Comparison of ENCODE assay signal across 22 cellular contexts in genomic region chr6:34973547-34974248, GRCh38.
A peak's percentile ranks its signal among the peaks of the same experiment; 100 is the strongest.
DNase-seq lines count a peak whose midpoint lies in the region; ATAC-seq, FAIRE-seq and TF ChIP-seq lines count a peak whose summit lies in the region.
"Had no signal": no experiment of that assay in that cellular context is flagged by ENCODE, and none has a peak within 500 bp of the region (broad histone marks: within the 10 kb centered on the region; RNA-seq: fewer than 3 reads in every experiment).

No MANE protein-coding gene starts in this region.

- H3K4me3 ChIP-seq in left ventricle myocardium inferior (no peak overlapping the region), right cardiac atrium (ENCODE audit: low read length) (no peak overlapping the region), NB4 (ENCODE audit: low read depth, low read length) (no peak overlapping the region), endothelial cell of umbilical vein (replicated peaks in 1 of 3; ENCODE audit: insufficient read depth in 1 of 3, low read depth in 1 of 3, low read length in 3 of 3) (no peak overlapping the region), foreskin fibroblast (ENCODE audit: low read depth in 1 of 2, low read length in 2 of 2) (no peak overlapping the region)
- H3K4me3 ChIP-seq: BLaER1 treated with 17β-estradiol and CSF1 and Interleukin-3, amounts not matched to agents 10 nM and 100 nM; esophagus muscularis mucosa; psoas muscle had no signal

- H3K27me3 Mint-ChIP-seq in activated naive CD8-positive, alpha-beta T cell treated with anti-CD3 and anti-CD28 coated beads for 36 hours: no peaks in the 10 kb centered on the region
- H3K27me3 Mint-ChIP-seq: activated naive CD4-positive, alpha-beta T cell treated with anti-CD3 and anti-CD28 coated beads, Interleukin-2, amount 50 U/mL, for 24 hours; stimulated activated naive CD8-positive, alpha-beta T cell treated with anti-CD3 and anti-CD28 coated beads, Interleukin-15, Interleukin-2, amounts not matched to agents 100 ng/mL and 50 ng/mL, for 24 hours had no signal

- CTCF ChIA-PET in endothelial cell of umbilical vein (lab: Charles Lee): interaction anchor here (0.9 to 3.0 kb wide), 9 partner anchors 13 to 514 kb away, joined by 3 to 18 read pairs (median 3); partner anchors contain the start of gene TAF11

- peaks cover 5% of the 10 kb centered on the region for H3K36me3 Mint-ChIP-seq in activated naive CD8-positive, alpha-beta T cell treated with anti-CD3 and anti-CD28 coated beads for 36 hours

- no peaks in the 10 kb centered on the region for H3K27me3 ChIP-seq in left ventricle myocardium inferior (ENCODE audit: low read depth)
- H3K27me3 ChIP-seq in right cardiac atrium (ENCODE audit: control insufficient read depth, insufficient read depth): no peaks in the 10 kb centered on the region
- no peaks in the 10 kb centered on the region for H3K27me3 ChIP-seq in endothelial cell of umbilical vein (ENCODE audit: control insufficient read depth in 2 of 2, insufficient read depth in 2 of 2, low read length in 2 of 2)
- H3K27me3 ChIP-seq: BLaER1 treated with 17β-estradiol and CSF1 and Interleukin-3, amounts not matched to agents 10 nM and 100 nM; esophagus muscularis mucosa had no signal

- H3K27ac Mint-ChIP-seq in activated naive CD8-positive, alpha-beta T cell treated with anti-CD3 and anti-CD28 coated beads for 36 hours: no peak overlapping the region
- H3K27ac Mint-ChIP-seq: activated naive CD4-positive, alpha-beta T cell treated with anti-CD3 and anti-CD28 coated beads, Interleukin-2, amount 50 U/mL, for 24 hours; stimulated activated naive CD8-positive, alpha-beta T cell treated with anti-CD3 and anti-CD28 coated beads, Interleukin-15, Interleukin-2, amounts not matched to agents 100 ng/mL and 50 ng/mL, for 24 hours; T-helper 2 cell treated with Interferon-gamma antibody and Interleukin-4, amounts not matched to agents 5 μg/mL and 100 μg/mL, for 36 hours had no signal

- H2AFZ ChIP-seq in endothelial cell of umbilical vein (ENCODE audit: low read depth, low read length): no peak overlapping the region

- TF ChIP-seq POLR2A in NB4 (IDR thresholded peaks at IDR 0.05; ENCODE audit: extremely low read depth, insufficient read length) (no peak), endothelial cell of umbilical vein (IDR thresholded peaks at IDR 0.05; ENCODE audit: low read depth, low read length) (no peak)

- H3K9ac ChIP-seq in endothelial cell of umbilical vein (replicated peaks; ENCODE audit: extremely low read depth, insufficient read depth, low read length): no peak overlapping the region
- H3K9ac ChIP-seq: BLaER1 treated with 17β-estradiol and CSF1 and Interleukin-3, amounts not matched to agents 10 nM and 100 nM had no signal

- H3K9me3 ChIP-seq in left ventricle myocardium inferior (replicated peaks) (no peaks in the 10 kb centered on the region), right cardiac atrium (ENCODE audit: control insufficient read depth, low read length) (no peaks in the 10 kb centered on the region), endothelial cell of umbilical vein (replicated peaks; ENCODE audit: control insufficient read depth, insufficient read depth, low read length) (no peaks in the 10 kb centered on the region)
- H3K9me3 ChIP-seq: BLaER1 treated with 17β-estradiol and CSF1 and Interleukin-3, amounts not matched to agents 10 nM and 100 nM; esophagus muscularis mucosa; psoas muscle had no signal

- WGBS in right cardiac atrium: no CpG with 5 or more reads among the region's 2 CpGs

- H3K36me3 ChIP-seq in left ventricle myocardium inferior: peaks cover 24% of the 10 kb centered on the region
- no peaks in the 10 kb centered on the region for H3K36me3 ChIP-seq in endothelial cell of umbilical vein (ENCODE audit: control insufficient read depth in 2 of 2, extremely low read depth in 1 of 2, insufficient read depth in 2 of 2, low read length in 2 of 2)

- H3K9me3 Mint-ChIP-seq in activated naive CD8-positive, alpha-beta T cell treated with anti-CD3 and anti-CD28 coated beads for 36 hours: no peaks in the 10 kb centered on the region
- H3K9me3 Mint-ChIP-seq: activated naive CD4-positive, alpha-beta T cell treated with anti-CD3 and anti-CD28 coated beads, Interleukin-2, amount 50 U/mL, for 24 hours; stimulated activated naive CD8-positive, alpha-beta T cell treated with anti-CD3 and anti-CD28 coated beads, Interleukin-15, Interleukin-2, amounts not matched to agents 100 ng/mL and 50 ng/mL, for 24 hours; T-helper 2 cell treated with Interferon-gamma antibody and Interleukin-4, amounts not matched to agents 5 μg/mL and 100 μg/mL, for 36 hours had no signal

- H3K4me1 Mint-ChIP-seq in activated naive CD8-positive, alpha-beta T cell treated with anti-CD3 and anti-CD28 coated beads for 36 hours: no peaks in the 10 kb centered on the region
- H3K4me1 Mint-ChIP-seq: activated naive CD4-positive, alpha-beta T cell treated with anti-CD3 and anti-CD28 coated beads, Interleukin-2, amount 50 U/mL, for 24 hours had no signal

- no peaks in the 10 kb centered on the region for H4K20me1 ChIP-seq in endothelial cell of umbilical vein (replicated peaks; ENCODE audit: control insufficient read depth, extremely low read depth, insufficient read depth, low read length)
- H4K20me1 ChIP-seq: BLaER1 treated with 17β-estradiol and CSF1 and Interleukin-3, amounts not matched to agents 10 nM and 100 nM had no signal

- H3K4me3 Mint-ChIP-seq in activated naive CD8-positive, alpha-beta T cell treated with anti-CD3 and anti-CD28 coated beads for 36 hours: no peak overlapping the region
- H3K4me3 Mint-ChIP-seq: activated naive CD4-positive, alpha-beta T cell treated with anti-CD3 and anti-CD28 coated beads, Interleukin-2, amount 50 U/mL, for 24 hours; stimulated activated naive CD8-positive, alpha-beta T cell treated with anti-CD3 and anti-CD28 coated beads, Interleukin-15, Interleukin-2, amounts not matched to agents 100 ng/mL and 50 ng/mL, for 24 hours; T-helper 2 cell treated with Interferon-gamma antibody and Interleukin-4, amounts not matched to agents 5 μg/mL and 100 μg/mL, for 36 hours had no signal

- H3K4me2 ChIP-seq in endothelial cell of umbilical vein (ENCODE audit: insufficient read depth, low read length): no peak overlapping the region
- H3K4me2 ChIP-seq: BLaER1 treated with 17β-estradiol and CSF1 and Interleukin-3, amounts not matched to agents 10 nM and 100 nM had no signal

- DNase-seq in left ventricle myocardium inferior (no peak), right cardiac atrium (no peak), NB4 (ENCODE audit: low read depth) (peak; percentile 29), endothelial cell of umbilical vein (ENCODE audit: low read depth, low spot score) (no peak), foreskin fibroblast (no peak), UCSD-AML1 (lab: John Stamatoyannopoulos, UW; ENCODE audit: unreplicated experiment) (no peak), NCI-H345 (lab: John Stamatoyannopoulos, UW) (no peak)
- no peak for DNase-seq in activated naive CD8-positive, alpha-beta T cell treated with anti-CD3 and anti-CD28 coated beads for 36 hours
- DNase-seq: activated CD8-positive, alpha-beta memory T cell treated with anti-CD3 and anti-CD28 coated beads for 24 hours; cerebellar nuclear complex; GDM1; midbrain; NCI-H1048; NCI-H226; psoas muscle; stimulated activated CD4-positive, alpha-beta T cell treated with anti-CD3 and anti-CD28 coated beads, Interleukin-4, amount 100 ng/mL, for 4 hours had no signal

- POLR2A ChIA-PET in endothelial cell of umbilical vein (lab: Charles Lee): no interaction called here

- H3K4me1 ChIP-seq in left ventricle myocardium inferior (peaks cover 7% of the 10 kb centered on the region), right cardiac atrium (ENCODE audit: control insufficient read depth, insufficient read depth, low read length) (no peaks in the 10 kb centered on the region), endothelial cell of umbilical vein (ENCODE audit: control insufficient read depth, extremely low read depth, insufficient read depth, low read length) (no peaks in the 10 kb centered on the region)
- H3K4me1 ChIP-seq: esophagus muscularis mucosa, psoas muscle had no signal

- no peaks in the 10 kb centered on the region for H3K79me2 ChIP-seq in endothelial cell of umbilical vein (ENCODE audit: control insufficient read depth, insufficient read depth, low read length)

- intact Hi-C loops in left ventricle myocardium inferior (cut with micrococcal nuclease): no loop called here
- intact Hi-C loops in right cardiac atrium (cut with DNase I): no loop called here
- intact Hi-C loops in endothelial cell of umbilical vein (cut with micrococcal nuclease): no loop called here

- peak; percentile 24 for FAIRE-seq in endothelial cell of umbilical vein (lab: Jason Lieb, UNC)

- TF ChIP-seq CTCF in left ventricle myocardium inferior (IDR thresholded peaks at IDR 0.05; ENCODE audit: borderline replicate concordance) (peak; percentile 47), NB4 (IDR thresholded peaks at IDR 0.05; ENCODE audit: low read depth, low read length) (peak; percentile 28), endothelial cell of umbilical vein (IDR thresholded peaks at IDR 0.05; ENCODE audit: extremely low read depth in 1 of 2, insufficient read depth in 1 of 2, low read depth in 1 of 2, low read length in 2 of 2) (peak; percentile 4 to 41), foreskin fibroblast (IDR thresholded peaks at IDR 0.05; ENCODE audit: low read depth, low read length) (no peak)

- H3K27ac ChIP-seq in left ventricle myocardium inferior (replicated peaks) (no peak overlapping the region), right cardiac atrium (ENCODE audit: low read length) (no peak overlapping the region), endothelial cell of umbilical vein (ENCODE audit: insufficient read depth, low read depth, low read length) (no peak overlapping the region)
- H3K27ac ChIP-seq: BLaER1 treated with 17β-estradiol and CSF1 and Interleukin-3, amounts not matched to agents 10 nM and 100 nM; esophagus muscularis mucosa; HL-60; psoas muscle had no signal

- no TSS peak for BruUV-seq in endothelial cell of umbilical vein (replicated peaks; lab: Mats Ljungman, UMichigan)

- ATAC-seq in right cardiac atrium: no peak
- ATAC-seq: psoas muscle had no signal

- dilution Hi-C loops in endothelial cell of umbilical vein (cut with MboI; ENCODE audit: extremely low pct_ligation_motif_present, low sequenced_read_pairs): no loop called here

- no peaks in the 10 kb centered on the region for H3K9me1 ChIP-seq in endothelial cell of umbilical vein (replicated peaks; ENCODE audit: control insufficient read depth, extremely low read depth, insufficient read depth, low read length)

TF ChIP-seq in endothelial cell of umbilical vein, 7 proteins besides CTCF, POLR2A, EP300 and RAD21 (continues in another document):
- TF ChIP-seq MYC (IDR thresholded peaks at IDR 0.05; ENCODE audit: low read depth, low read length): no peak
- TF ChIP-seq FOS (IDR thresholded peaks at IDR 0.05; ENCODE audit: borderline replicate concordance, insufficient read depth, low read length): no peak
- TF ChIP-seq MAX (IDR thresholded peaks at IDR 0.05; ENCODE audit: insufficient read depth, insufficient read length): no peak
- TF ChIP-seq GATA2 (IDR thresholded peaks at IDR 0.05; ENCODE audit: insufficient read depth, insufficient read length, low read depth, low read length): no peak
